Comparison of ENCODE assay signal across 9 cellular contexts in genomic region chr17:4534515-4534914, GRCh38. TPM values are rescaled to one million over a fixed set of nuclear protein-coding genes. Genes with fewer than 3 reads are reported as not detected.
DNase-seq lines count a peak whose midpoint lies in the region; ATAC-seq lines count a peak whose summit lies in the region.
"Had no signal": no experiment of that assay in that cellular context is flagged by ENCODE, and none has a peak within 500 bp of the region (broad histone marks: within the 10 kb centered on the region; RNA-seq: fewer than 3 reads in every experiment).

No MANE protein-coding gene starts in this region.

- peak overlapping the region; percentile 30 for H3K4me2 ChIP-seq in BLaER1
- H3K4me2 ChIP-seq in GM23248 (ENCODE audit: unreplicated experiment): no peak overlapping the region

- H3K27me3 Mint-ChIP-seq in activated naive CD8-positive, alpha-beta T cell treated with anti-CD3 and anti-CD28 coated beads, Interleukin-2, amount 50 U/mL, for 24 hours: peaks cover 5% of the 10 kb centered on the region

- H3K79me2 ChIP-seq in GM23248 (ENCODE audit: insufficient read depth): no peaks in the 10 kb centered on the region

- H2AFZ ChIP-seq in GM23248: no peak overlapping the region

- peaks cover 45% of the 10 kb centered on the region for H4K20me1 ChIP-seq in BLaER1
- H4K20me1 ChIP-seq in GM23248 (ENCODE audit: insufficient read depth): no peaks in the 10 kb centered on the region

- no peak overlapping the region for H3K4me3 Mint-ChIP-seq in activated naive CD8-positive, alpha-beta T cell treated with anti-CD3 and anti-CD28 coated beads, Interleukin-2, amount 50 U/mL, for 24 hours
- H3K4me3 Mint-ChIP-seq: activated naive CD8-positive, alpha-beta T cell had no signal

- no peaks in the 10 kb centered on the region for H3F3A ChIP-seq in GM23248 (ENCODE audit: insufficient read depth)

- no peaks in the 10 kb centered on the region for H3K9me2 ChIP-seq in GM23248 (ENCODE audit: insufficient read depth)

- H3K9ac ChIP-seq in BLaER1 (no peak overlapping the region), muscle layer of colon (ENCODE audit: low read length) (no peak overlapping the region), GM23248 (no peak overlapping the region)

- peak; percentile 1 for ATAC-seq in activated naive CD8-positive, alpha-beta T cell treated with anti-CD3 and anti-CD28 coated beads, Interleukin-2, amount 50 U/mL, for 24 hours
- no peak for ATAC-seq in HG03469 (IDR thresholded peaks at IDR 0.05; ENCODE audit: unreplicated experiment)

- no peak overlapping the region for H3K27ac Mint-ChIP-seq in activated naive CD8-positive, alpha-beta T cell treated with anti-CD3 and anti-CD28 coated beads, Interleukin-2, amount 50 U/mL, for 24 hours
- H3K27ac Mint-ChIP-seq: activated naive CD8-positive, alpha-beta T cell had no signal

- H3K9me3 ChIP-seq in BLaER1 (no peaks in the 10 kb centered on the region), muscle layer of colon (ENCODE audit: low read length) (no peaks in the 10 kb centered on the region), SJCRH30 (replicated peaks) (no peaks in the 10 kb centered on the region), GM23248 (ENCODE audit: low read depth) (no peaks in the 10 kb centered on the region)

- H3K36me3 Mint-ChIP-seq in activated naive CD8-positive, alpha-beta T cell treated with anti-CD3 and anti-CD28 coated beads, Interleukin-2, amount 50 U/mL, for 24 hours (ENCODE audit: low read depth): peaks cover 2% of the 10 kb centered on the region
- H3K36me3 Mint-ChIP-seq: activated naive CD8-positive, alpha-beta T cell had no signal

- H3K27me3 ChIP-seq in BLaER1 (no peaks in the 10 kb centered on the region), muscle layer of colon (ENCODE audit: control insufficient read depth in 1 of 2, insufficient read depth in 2 of 2, low read length in 2 of 2) (peaks cover 0 to 13% of the 10 kb centered on the region in 2 donors), SJCRH30 (no peaks in the 10 kb centered on the region), GM23248 (replicated peaks; ENCODE audit: insufficient read depth) (no peaks in the 10 kb centered on the region)

- peaks cover 6% of the 10 kb centered on the region for H3K4me1 Mint-ChIP-seq in activated naive CD8-positive, alpha-beta T cell treated with anti-CD3 and anti-CD28 coated beads, Interleukin-2, amount 50 U/mL, for 24 hours

- no peak overlapping the region for H3K4me3 ChIP-seq in BLaER1
- no peak overlapping the region for H3K4me3 ChIP-seq in muscle layer of colon (ENCODE audit: low read depth in 1 of 2, low read length in 2 of 2)
- H3K4me3 ChIP-seq in SJCRH30: no peak overlapping the region
- H3K4me3 ChIP-seq in GM23248: no peak overlapping the region

- in situ Hi-C loops in GM23248 (cut with MboI): no loop called here

- H3K4me1 ChIP-seq in BLaER1 (peaks cover 90% of the 10 kb centered on the region), muscle layer of colon (ENCODE audit: insufficient read depth, low read length) (peaks cover 8% of the 10 kb centered on the region), SJCRH30 (no peaks in the 10 kb centered on the region), GM23248 (ENCODE audit: insufficient read depth) (no peaks in the 10 kb centered on the region)

- 72 to 75% methylated on average over 15 to 16 of the region's 17 CpGs for WGBS in GM23248 (ENCODE audit: low coverage in 1 of 2, low lambda C conversion rate in 2 of 2, missing lambda C conversion rate in 2 of 2), 2 experiments

- H3K27ac ChIP-seq in BLaER1: peak overlapping the region; percentile 30; the same call in 1 of the 2 replicates
- peak overlapping the region; percentile 23 for H3K27ac ChIP-seq in muscle layer of colon (ENCODE audit: low read depth, low read length)
- no peak overlapping the region for H3K27ac ChIP-seq in SJCRH30
- H3K27ac ChIP-seq in GM23248: no peak overlapping the region

- no peak for DNase-seq in activated naive CD8-positive, alpha-beta T cell treated with anti-CD3 and anti-CD28 coated beads, Interleukin-2, amount 50 U/mL, for 24 hours
- DNase-seq in SJCRH30 (no peak), GM23248 (no peak)
- DNase-seq: activated CD4-positive, alpha-beta T cell treated with anti-CD3 and anti-CD28 coated beads, Interleukin-2, amount 50 U/mL, for 48 hours; NCI-H748 treated with DMSO at 0.1 percent for 48 hours had no signal

- H3K9me3 Mint-ChIP-seq in activated naive CD8-positive, alpha-beta T cell treated with anti-CD3 and anti-CD28 coated beads, Interleukin-2, amount 50 U/mL, for 24 hours: no peaks in the 10 kb centered on the region

- H3K36me3 ChIP-seq in BLaER1 (peaks cover 37% of the 10 kb centered on the region), muscle layer of colon (ENCODE audit: insufficient read depth, low read length) (no peaks in the 10 kb centered on the region), SJCRH30 (no peaks in the 10 kb centered on the region), GM23248 (ENCODE audit: low read depth) (no peaks in the 10 kb centered on the region)

RNA-seq across cellular contexts. Expression of gene MYBBP1A, which starts 20.7 kb away (rescaled TPM):
- 37.0 and 40.3 TPM in 2 replicates for total RNA-seq in SJCRH30 (2014; rRNA removed; shearing (Covaris generic))
- 51.7 and 56.4 TPM in 2 replicates for total RNA-seq in GM23248 (2014; rRNA removed; shearing (Covaris generic))
- polyA plus RNA-seq in GM23248 (2016; fragmentation: Nextera tagmentation; extraction: Ambion mirVana): 41.8 and 42.4 TPM in 2 replicates

RNA-seq across cellular contexts. Expression of gene GGT6, which starts 25.9 kb away (rescaled TPM):
- total RNA-seq in SJCRH30 (2014; rRNA removed; shearing (Covaris generic)): not detected in 2 replicates
- total RNA-seq in GM23248 (2014; rRNA removed; shearing (Covaris generic)): not detected in 2 replicates
- not detected in 2 replicates for polyA plus RNA-seq in GM23248 (2016; fragmentation: Nextera tagmentation; extraction: Ambion mirVana)

RNA-seq across cellular contexts. Expression of gene SPNS2, which starts 35.8 kb away (rescaled TPM):
- 0.08 TPM in 1 of 2 replicates, not detected in the other for total RNA-seq in SJCRH30 (2014; rRNA removed; shearing (Covaris generic))
- not detected in 2 replicates for total RNA-seq in GM23248 (2014; rRNA removed; shearing (Covaris generic))
- polyA plus RNA-seq in GM23248 (2016; fragmentation: Nextera tagmentation; extraction: Ambion mirVana): 0.29 TPM in 1 of 2 replicates, not detected in the other

RNA-seq across cellular contexts. Expression of gene SMTNL2, which starts 49.8 kb away (rescaled TPM):
- 0.23 TPM in 1 of 2 replicates, not detected in the other for total RNA-seq in SJCRH30 (2014; rRNA removed; shearing (Covaris generic))
- not detected in 2 replicates for total RNA-seq in GM23248 (2014; rRNA removed; shearing (Covaris generic))
- polyA plus RNA-seq in GM23248 (2016; fragmentation: Nextera tagmentation; extraction: Ambion mirVana): not detected in 2 replicates

Comparison
In these comparisons a context has a peak if more than half of its experiments do, and no peak if none do; other contexts are left out.
1. H3K27ac ChIP-seq: peak in BLaER1 (single experiment) and muscle layer of colon (single experiment); none in SJCRH30 (single experiment) and GM23248 (single experiment).